Comparison of ENCODE assay signal across 1 cellular context in genomic region chr11:8192896-8193209, GRCh38.
TF ChIP-seq lines count a peak whose summit lies in the region.

No MANE protein-coding gene starts in this region.

TF ChIP-seq in HepG2, 621 proteins besides CTCF, POLR2A, EP300 and RAD21:
- 0 out of 2 replicates have a peak, but pooled peaks have one; percentile 3 for TF ChIP-seq USF2 (IDR thresholded peaks at IDR 0.05; ENCODE audit: low read depth, low read length)
- no peak for TF ChIP-seq USF2 (CRISPR knock-in tag; IDR thresholded peaks at IDR 0.05; ENCODE audit: borderline replicate concordance)
- no peak for TF ChIP-seq DMTF1 (CRISPR knock-in tag; IDR thresholded peaks at IDR 0.05)
